Comparison of ENCODE assay signal across 2 cellular contexts in genomic region chr7:113172726-113173125, GRCh38.
TF ChIP-seq lines count a peak whose summit lies in the region.

No MANE protein-coding gene starts in this region.

TF ChIP-seq in GM23338, 12 proteins besides CTCF, POLR2A, EP300 and RAD21:
- no peak for TF ChIP-seq EZH2phosphoT487 (IDR thresholded peaks at IDR 0.05; ENCODE audit: unreplicated experiment)
- no peak for TF ChIP-seq CREB1 (CRISPR knock-in tag; IDR thresholded peaks at IDR 0.05; ENCODE audit: low read depth)
- TF ChIP-seq ZNF331 (CRISPR knock-in tag; IDR thresholded peaks at IDR 0.05; ENCODE audit: low read depth) = no peak
- TF ChIP-seq ZNF462 (CRISPR knock-in tag; IDR thresholded peaks at IDR 0.05) = no peak
- no peak for TF ChIP-seq REST (IDR thresholded peaks at IDR 0.05; ENCODE audit: unreplicated experiment)
- no peak for TF ChIP-seq JUNB (IDR thresholded peaks at IDR 0.05; ENCODE audit: unreplicated experiment)
- TF ChIP-seq ZNF114 (CRISPR knock-in tag; IDR thresholded peaks at IDR 0.05) = no peak
- no peak for TF ChIP-seq POLR2AphosphoS5 (IDR thresholded peaks at IDR 0.05; ENCODE audit: low read depth)
- no peak for TF ChIP-seq EZH2 (IDR thresholded peaks at IDR 0.05; ENCODE audit: low read depth, unreplicated experiment)
- no peak for TF ChIP-seq STAT1 (IDR thresholded peaks at IDR 0.05; ENCODE audit: unreplicated experiment)
- TF ChIP-seq NANOG (IDR thresholded peaks at IDR 0.05; ENCODE audit: borderline replicate concordance) = no peak
- TF ChIP-seq ETS1 (IDR thresholded peaks at IDR 0.05) = no peak

TF ChIP-seq in K562, 482 proteins besides CTCF, POLR2A, EP300 and RAD21:
- TF ChIP-seq TOE1 (IDR thresholded peaks at IDR 0.05; ENCODE audit: borderline replicate concordance) = no peak
- no peak for TF ChIP-seq TOE1 (CRISPR knock-in tag; IDR thresholded peaks at IDR 0.05; ENCODE audit: borderline replicate concordance, low read depth)
- TF ChIP-seq NONO (IDR thresholded peaks at IDR 0.05; ENCODE audit: low read depth in 2 of 2, low read length in 1 of 2) = no peak
- no peak for TF ChIP-seq CEBPG (CRISPR knock-in tag; IDR thresholded peaks at IDR 0.05)
- no peak for TF ChIP-seq CEBPG (tag; conservative IDR thresholded peaks at IDR 0.05 in 1 of 2, IDR thresholded peaks at IDR 0.05 in 1 of 2)
- TF ChIP-seq E4F1 (CRISPR knock-in tag; IDR thresholded peaks at IDR 0.05; ENCODE audit: borderline replicate concordance) = no peak
- TF ChIP-seq BDP1 (IDR thresholded peaks at IDR 0.05; ENCODE audit: insufficient read depth, insufficient read length) = no peak
- no peak for TF ChIP-seq PKNOX1 (IDR thresholded peaks at IDR 0.05)
- TF ChIP-seq SNRNP70 (optimal IDR thresholded peaks at IDR 0.05; ENCODE audit: low read depth, low read length) = no peak
- no peak for TF ChIP-seq ZFP1 (CRISPR knock-in tag; IDR thresholded peaks at IDR 0.05)
